35 cellular contexts compared by ENCODE assay signal in genomic region chr16:73605309-73605708, GRCh38.
DNase-seq lines count a peak whose midpoint lies in the region; ATAC-seq and TF ChIP-seq lines count a peak whose summit lies in the region.
"Had no signal": no experiment of that assay in that cellular context is flagged by ENCODE, and none has a peak within 500 bp of the region (broad histone marks: within the 10 kb centered on the region; RNA-seq: fewer than 3 reads in every experiment).

No MANE protein-coding gene starts in this region.

- no peak overlapping the region for H3K4me3 ChIP-seq in HUES64 (ENCODE audit: low read length)
- peak overlapping the region; percentile 33 for H3K4me3 ChIP-seq in endodermal cell (ENCODE audit: low read length)
- no peak overlapping the region for H3K4me3 ChIP-seq in naive thymus-derived CD4-positive, alpha-beta T cell (ENCODE audit: low read length)
- no peak overlapping the region for H3K4me3 ChIP-seq in upper lobe of right lung
- H3K4me3 ChIP-seq: adrenal gland; BLaER1 treated with 17β-estradiol and CSF1 and Interleukin-3, amounts not matched to agents 10 nM and 100 nM; esophagus squamous epithelium; GM23248; right lobe of liver; stomach; thyroid gland had no signal

- peak overlapping the region; percentile 82 for H3K27ac Mint-ChIP-seq in endodermal cell
- peak overlapping the region; percentile 21 for H3K27ac Mint-ChIP-seq in mesothelial cell of epicardium
- H3K27ac Mint-ChIP-seq in naive thymus-derived CD4-positive, alpha-beta T cell, result no peak overlapping the region
- H3K27ac Mint-ChIP-seq: activated CD4-positive, alpha-beta memory T cell treated with anti-CD3 and anti-CD28 coated beads for 36 hours; activated T-helper 1 cell treated with anti-CD3 and anti-CD28 coated beads, Interleukin-12 subunit alpha, Interleukin-12 subunit beta, Interleukin-2, Interleukin-4 antibody, amounts not matched to agents 30 ng/mL and 10 ng/mL and 1 ng/mL, durations not matched to agents 14 hours and 24 hours and 36 hours; brain; immature natural killer cell had no signal

- H3K9ac ChIP-seq in HUES64 (ENCODE audit: low read depth, low read length) (peak overlapping the region; percentile 18; the same call in 1 of the 2 replicates), endodermal cell (ENCODE audit: extremely low read depth, low read length, poor library complexity, severe bottlenecking) (peak overlapping the region; percentile 4)
- H3K9ac ChIP-seq: BLaER1 treated with 17β-estradiol and CSF1 and Interleukin-3, amounts not matched to agents 10 nM and 100 nM; GM23248 had no signal

- H3K27me3 ChIP-seq in HUES64 (ENCODE audit: insufficient read depth, low read length) (no peaks in the 10 kb centered on the region), endodermal cell (ENCODE audit: control insufficient read depth, insufficient read depth, low read length, poor library complexity, severe bottlenecking) (no peaks in the 10 kb centered on the region), upper lobe of right lung (peaks cover 3% of the 10 kb centered on the region)
- H3K27me3 ChIP-seq in naive thymus-derived CD4-positive, alpha-beta T cell (ENCODE audit: control insufficient read depth in 2 of 2, insufficient read depth in 2 of 2, low read length in 2 of 2), result no peaks in the 10 kb centered on the region
- H3K27me3 ChIP-seq: adrenal gland, foreskin keratinocyte, right lobe of liver, thyroid gland had no signal

- DNase-seq in endodermal cell, result peak; percentile 46
- no peak for DNase-seq in mesothelial cell of epicardium (ENCODE audit: low spot score in 2 of 2, unreplicated experiment in 2 of 2)
- DNase-seq in naive thymus-derived CD4-positive, alpha-beta T cell, result no peak
- DNase-seq in upper lobe of right lung, result no peak
- no peak for DNase-seq in left lobe of liver (ENCODE audit: low spot score)
- DNase-seq: activated CD4-positive, alpha-beta memory T cell treated with anti-CD3 and anti-CD28 coated beads for 36 hours; activated naive CD4-positive, alpha-beta T cell treated with Interleukin-2 at 50 U/mL for 16 hours; adrenal gland; cerebellar nuclear complex; dermis blood vessel endothelial cell; esophagus squamous epithelium; foreskin keratinocyte; GM23248; head of caudate nucleus; immature natural killer cell; Karpas-422; left colon; mammary epithelial cell; NCI-H1417 treated with DMSO at 0.1 percent for 48 hours; NCI-H2081; NCI-H2227 treated with DMSO at 0.1 percent for 48 hours; NCI-H69; right lobe of liver; Right ventricle myocardium superior; stomach; T-helper 2 cell; thyroid gland had no signal

- no peaks in the 10 kb centered on the region for H3K36me3 ChIP-seq in HUES64 (ENCODE audit: insufficient read depth, low read length)
- no peaks in the 10 kb centered on the region for H3K36me3 ChIP-seq in endodermal cell (ENCODE audit: control insufficient read depth, insufficient read depth, low read length)
- no peaks in the 10 kb centered on the region for H3K36me3 ChIP-seq in naive thymus-derived CD4-positive, alpha-beta T cell (ENCODE audit: control insufficient read depth in 2 of 3, insufficient read depth in 3 of 3, low read length in 3 of 3)
- no peaks in the 10 kb centered on the region for H3K36me3 ChIP-seq in upper lobe of right lung
- H3K36me3 ChIP-seq: adrenal gland; BLaER1 treated with 17β-estradiol and CSF1 and Interleukin-3, amounts not matched to agents 10 nM and 100 nM; esophagus squamous epithelium; right lobe of liver; stomach; thyroid gland had no signal

- ATAC-seq in naive thymus-derived CD4-positive, alpha-beta T cell, result no peak
- no peak for ATAC-seq in upper lobe of right lung
- ATAC-seq in HG03045 (IDR thresholded peaks at IDR 0.05; ENCODE audit: unreplicated experiment), result no peak
- no peak for ATAC-seq in left lobe of liver
- ATAC-seq: activated CD4-positive, CD25-positive, alpha-beta regulatory T cell treated with anti-CD3 and anti-CD28 coated beads, Interleukin-2, amount 50 U/mL, for 24 hours; foreskin keratinocyte; HepG2; left colon; Panc1; right lobe of liver had no signal

- POLR2A ChIA-PET in naive thymus-derived CD4-positive, alpha-beta T cell (lab: Charles Lee), result no interaction called here

- H3K27me3 Mint-ChIP-seq in endodermal cell (ENCODE audit: insufficient read depth), result no peaks in the 10 kb centered on the region
- peaks cover 2% of the 10 kb centered on the region for H3K27me3 Mint-ChIP-seq in mesothelial cell of epicardium (ENCODE audit: low read depth)
- peaks cover 0 to 14% (median 8%) of the 10 kb centered on the region in 5 donors for H3K27me3 Mint-ChIP-seq in naive thymus-derived CD4-positive, alpha-beta T cell
- H3K27me3 Mint-ChIP-seq: activated CD4-positive, alpha-beta memory T cell treated with anti-CD3 and anti-CD28 coated beads for 36 hours had no signal

- H3K4me1 Mint-ChIP-seq in endodermal cell (peaks cover 17% of the 10 kb centered on the region), mesothelial cell of epicardium (peaks cover 6% of the 10 kb centered on the region)
- no peaks in the 10 kb centered on the region for H3K4me1 Mint-ChIP-seq in naive thymus-derived CD4-positive, alpha-beta T cell
- H3K4me1 Mint-ChIP-seq: immature natural killer cell had no signal

- H3K36me3 Mint-ChIP-seq in endodermal cell (ENCODE audit: low read depth) (no peaks in the 10 kb centered on the region), mesothelial cell of epicardium (no peaks in the 10 kb centered on the region)
- no peaks in the 10 kb centered on the region for H3K36me3 Mint-ChIP-seq in naive thymus-derived CD4-positive, alpha-beta T cell
- H3K36me3 Mint-ChIP-seq: activated CD4-positive, alpha-beta memory T cell treated with anti-CD3 and anti-CD28 coated beads for 36 hours; brain; immature natural killer cell had no signal

- H3K4me3 Mint-ChIP-seq in endodermal cell, result no peak overlapping the region
- no peak overlapping the region for H3K4me3 Mint-ChIP-seq in mesothelial cell of epicardium
- no peak overlapping the region for H3K4me3 Mint-ChIP-seq in naive thymus-derived CD4-positive, alpha-beta T cell
- H3K4me3 Mint-ChIP-seq: activated CD4-positive, alpha-beta memory T cell treated with anti-CD3 and anti-CD28 coated beads for 36 hours; activated T-helper 1 cell treated with anti-CD3 and anti-CD28 coated beads, Interleukin-12 subunit alpha, Interleukin-12 subunit beta, Interleukin-2, Interleukin-4 antibody, amounts not matched to agents 30 ng/mL and 10 ng/mL and 1 ng/mL, durations not matched to agents 14 hours and 24 hours and 36 hours; brain; immature natural killer cell had no signal

- H3K9me3 Mint-ChIP-seq in endodermal cell (peaks cover 6% of the 10 kb centered on the region), mesothelial cell of epicardium (no peaks in the 10 kb centered on the region)
- peaks cover 0 to 7% (median 0%) of the 10 kb centered on the region in 11 donors for H3K9me3 Mint-ChIP-seq in naive thymus-derived CD4-positive, alpha-beta T cell
- H3K9me3 Mint-ChIP-seq: activated CD4-positive, alpha-beta memory T cell treated with anti-CD3 and anti-CD28 coated beads for 36 hours; brain had no signal

- no peaks in the 10 kb centered on the region for H3K9me3 ChIP-seq in HUES64 (ENCODE audit: insufficient read depth, low read depth, low read length)
- no peaks in the 10 kb centered on the region for H3K9me3 ChIP-seq in endodermal cell (ENCODE audit: control insufficient read depth, low read length)
- H3K9me3 ChIP-seq in naive thymus-derived CD4-positive, alpha-beta T cell (ENCODE audit: control insufficient read depth in 2 of 3, low read length in 3 of 3), result no peaks in the 10 kb centered on the region
- H3K9me3 ChIP-seq in upper lobe of right lung, result no peaks in the 10 kb centered on the region
- H3K9me3 ChIP-seq: adrenal gland; BLaER1 treated with 17β-estradiol and CSF1 and Interleukin-3, amounts not matched to agents 10 nM and 100 nM; esophagus squamous epithelium; right lobe of liver; stomach; thyroid gland had no signal

- H3K27ac ChIP-seq in HUES64 (ENCODE audit: low read depth, low read length), result peak overlapping the region; percentile 70
- H3K27ac ChIP-seq in endodermal cell (ENCODE audit: low read depth, low read length), result peak overlapping the region; percentile 45
- H3K27ac ChIP-seq in naive thymus-derived CD4-positive, alpha-beta T cell (ENCODE audit: low read depth, low read length), result no peak overlapping the region
- no peak overlapping the region for H3K27ac ChIP-seq in upper lobe of right lung
- H3K27ac ChIP-seq: adrenal gland; BLaER1 treated with 17β-estradiol and CSF1 and Interleukin-3, amounts not matched to agents 10 nM and 100 nM; esophagus squamous epithelium; foreskin keratinocyte; GM23248; right lobe of liver; stomach; thyroid gland had no signal

- H3K4me1 ChIP-seq in HUES64 (ENCODE audit: insufficient read depth, low read length), result peaks cover 21% of the 10 kb centered on the region
- H3K4me1 ChIP-seq in endodermal cell (ENCODE audit: control insufficient read depth, insufficient read depth, low read length), result peaks cover 3% of the 10 kb centered on the region
- no peaks in the 10 kb centered on the region for H3K4me1 ChIP-seq in naive thymus-derived CD4-positive, alpha-beta T cell (ENCODE audit: control insufficient read depth in 2 of 2, insufficient read depth in 2 of 2, low read length in 2 of 2)
- H3K4me1 ChIP-seq in upper lobe of right lung, result no peaks in the 10 kb centered on the region
- H3K4me1 ChIP-seq: adrenal gland; BLaER1 treated with 17β-estradiol and CSF1 and Interleukin-3, amounts not matched to agents 10 nM and 100 nM; esophagus squamous epithelium; foreskin keratinocyte; right lobe of liver; stomach; thyroid gland had no signal

- WGBS in HUES64, result 85% methylated on average over 4 of the region's 5 CpGs
- WGBS in endodermal cell (ENCODE audit: insufficient coverage in 1 of 2, insufficient read length in 1 of 2), 2 experiments, result 70 to 87% methylated on average over 4 to 5 of the region's 5 CpGs

- CTCF ChIA-PET in naive thymus-derived CD4-positive, alpha-beta T cell (lab: Charles Lee), result interaction anchor here (0.6 kb wide), 2 partner anchors 746 to 770 kb away, joined by 3 to 4 read pairs; no protein-coding TSS in a partner anchor

- TF ChIP-seq CTCF in endodermal cell (conservative IDR thresholded peaks at IDR 0.05), result no peak
- no peak for TF ChIP-seq CTCF in mesothelial cell of epicardium (IDR thresholded peaks at IDR 0.05; ENCODE audit: unreplicated experiment)
- no peak for TF ChIP-seq CTCF in upper lobe of right lung (IDR thresholded peaks at IDR 0.05)

- intact Hi-C loops in naive thymus-derived CD4-positive, alpha-beta T cell (cut with micrococcal nuclease), result no loop called here
- intact Hi-C loops in upper lobe of right lung (cut with DNase I), result no loop called here

Comparison
In these comparisons a context has a peak if more than half of its experiments do, and no peak if none do; other contexts are left out.
1. H3K27ac ChIP-seq: peak in HUES64 (single experiment) and endodermal cell (single experiment); none in naive thymus-derived CD4-positive, alpha-beta T cell (single experiment) and upper lobe of right lung (single experiment).
2. H3K27ac Mint-ChIP-seq: peak in endodermal cell (single experiment) and mesothelial cell of epicardium (single experiment); none in naive thymus-derived CD4-positive, alpha-beta T cell (0 of 9).